1 cellular context compared by ENCODE assay signal in genomic region chr2:206471524-206472062, GRCh38.
TF ChIP-seq lines count a peak whose summit lies in the region.

No MANE protein-coding gene starts in this region.

TF ChIP-seq in WTC11, 78 proteins besides CTCF, POLR2A, EP300 and RAD21 (continued from another document):
- no peak for TF ChIP-seq AFF4 (CRISPR knock-in tag; IDR thresholded peaks at IDR 0.05; ENCODE audit: borderline replicate concordance)
- no peak for TF ChIP-seq ZNF121 (CRISPR knock-in tag; IDR thresholded peaks at IDR 0.05)
- TF ChIP-seq, protein P1, sequence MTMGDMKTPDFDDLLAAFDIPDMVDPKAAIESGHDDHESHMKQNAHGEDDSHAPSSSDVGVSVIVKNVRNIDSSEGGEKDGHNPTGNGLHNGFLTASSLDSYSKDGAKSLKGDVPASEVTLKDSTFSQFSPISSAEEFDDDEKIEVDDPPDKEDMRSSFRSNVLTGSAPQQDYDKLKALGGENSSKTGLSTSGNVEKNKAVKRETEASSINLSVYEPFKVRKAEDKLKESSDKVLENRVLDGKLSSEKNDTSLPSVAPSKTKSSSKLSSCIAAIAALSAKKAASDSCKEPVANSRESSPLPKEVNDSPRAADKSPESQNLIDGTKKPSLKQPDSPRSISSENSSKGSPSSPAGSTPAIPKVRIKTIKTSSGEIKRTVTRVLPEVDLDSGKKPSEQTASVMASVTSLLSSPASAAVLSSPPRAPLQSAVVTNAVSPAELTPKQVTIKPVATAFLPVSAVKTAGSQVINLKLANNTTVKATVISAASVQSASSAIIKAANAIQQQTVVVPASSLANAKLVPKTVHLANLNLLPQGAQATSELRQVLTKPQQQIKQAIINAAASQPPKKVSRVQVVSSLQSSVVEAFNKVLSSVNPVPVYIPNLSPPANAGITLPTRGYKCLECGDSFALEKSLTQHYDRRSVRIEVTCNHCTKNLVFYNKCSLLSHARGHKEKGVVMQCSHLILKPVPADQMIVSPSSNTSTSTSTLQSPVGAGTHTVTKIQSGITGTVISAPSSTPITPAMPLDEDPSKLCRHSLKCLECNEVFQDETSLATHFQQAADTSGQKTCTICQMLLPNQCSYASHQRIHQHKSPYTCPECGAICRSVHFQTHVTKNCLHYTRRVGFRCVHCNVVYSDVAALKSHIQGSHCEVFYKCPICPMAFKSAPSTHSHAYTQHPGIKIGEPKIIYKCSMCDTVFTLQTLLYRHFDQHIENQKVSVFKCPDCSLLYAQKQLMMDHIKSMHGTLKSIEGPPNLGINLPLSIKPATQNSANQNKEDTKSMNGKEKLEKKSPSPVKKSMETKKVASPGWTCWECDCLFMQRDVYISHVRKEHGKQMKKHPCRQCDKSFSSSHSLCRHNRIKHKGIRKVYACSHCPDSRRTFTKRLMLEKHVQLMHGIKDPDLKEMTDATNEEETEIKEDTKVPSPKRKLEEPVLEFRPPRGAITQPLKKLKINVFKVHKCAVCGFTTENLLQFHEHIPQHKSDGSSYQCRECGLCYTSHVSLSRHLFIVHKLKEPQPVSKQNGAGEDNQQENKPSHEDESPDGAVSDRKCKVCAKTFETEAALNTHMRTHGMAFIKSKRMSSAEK (CRISPR knock-in tag; IDR thresholded peaks at IDR 0.05; ENCODE audit: borderline replicate concordance): no peak
- no peak for TF ChIP-seq NFATC4 (CRISPR knock-in tag; IDR thresholded peaks at IDR 0.05)
- TF ChIP-seq, protein P2, sequence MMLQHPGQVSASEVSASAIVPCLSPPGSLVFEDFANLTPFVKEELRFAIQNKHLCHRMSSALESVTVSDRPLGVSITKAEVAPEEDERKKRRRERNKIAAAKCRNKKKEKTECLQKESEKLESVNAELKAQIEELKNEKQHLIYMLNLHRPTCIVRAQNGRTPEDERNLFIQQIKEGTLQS (CRISPR knock-in tag; conservative IDR thresholded peaks at IDR 0.05): no peak
- no peak for TF ChIP-seq RORB (CRISPR knock-in tag; IDR thresholded peaks at IDR 0.05)
- TF ChIP-seq, protein P3, sequence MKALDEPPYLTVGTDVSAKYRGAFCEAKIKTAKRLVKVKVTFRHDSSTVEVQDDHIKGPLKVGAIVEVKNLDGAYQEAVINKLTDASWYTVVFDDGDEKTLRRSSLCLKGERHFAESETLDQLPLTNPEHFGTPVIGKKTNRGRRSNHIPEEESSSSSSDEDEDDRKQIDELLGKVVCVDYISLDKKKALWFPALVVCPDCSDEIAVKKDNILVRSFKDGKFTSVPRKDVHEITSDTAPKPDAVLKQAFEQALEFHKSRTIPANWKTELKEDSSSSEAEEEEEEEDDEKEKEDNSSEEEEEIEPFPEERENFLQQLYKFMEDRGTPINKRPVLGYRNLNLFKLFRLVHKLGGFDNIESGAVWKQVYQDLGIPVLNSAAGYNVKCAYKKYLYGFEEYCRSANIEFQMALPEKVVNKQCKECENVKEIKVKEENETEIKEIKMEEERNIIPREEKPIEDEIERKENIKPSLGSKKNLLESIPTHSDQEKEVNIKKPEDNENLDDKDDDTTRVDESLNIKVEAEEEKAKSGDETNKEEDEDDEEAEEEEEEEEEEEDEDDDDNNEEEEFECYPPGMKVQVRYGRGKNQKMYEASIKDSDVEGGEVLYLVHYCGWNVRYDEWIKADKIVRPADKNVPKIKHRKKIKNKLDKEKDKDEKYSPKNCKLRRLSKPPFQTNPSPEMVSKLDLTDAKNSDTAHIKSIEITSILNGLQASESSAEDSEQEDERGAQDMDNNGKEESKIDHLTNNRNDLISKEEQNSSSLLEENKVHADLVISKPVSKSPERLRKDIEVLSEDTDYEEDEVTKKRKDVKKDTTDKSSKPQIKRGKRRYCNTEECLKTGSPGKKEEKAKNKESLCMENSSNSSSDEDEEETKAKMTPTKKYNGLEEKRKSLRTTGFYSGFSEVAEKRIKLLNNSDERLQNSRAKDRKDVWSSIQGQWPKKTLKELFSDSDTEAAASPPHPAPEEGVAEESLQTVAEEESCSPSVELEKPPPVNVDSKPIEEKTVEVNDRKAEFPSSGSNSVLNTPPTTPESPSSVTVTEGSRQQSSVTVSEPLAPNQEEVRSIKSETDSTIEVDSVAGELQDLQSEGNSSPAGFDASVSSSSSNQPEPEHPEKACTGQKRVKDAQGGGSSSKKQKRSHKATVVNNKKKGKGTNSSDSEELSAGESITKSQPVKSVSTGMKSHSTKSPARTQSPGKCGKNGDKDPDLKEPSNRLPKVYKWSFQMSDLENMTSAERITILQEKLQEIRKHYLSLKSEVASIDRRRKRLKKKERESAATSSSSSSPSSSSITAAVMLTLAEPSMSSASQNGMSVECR (CRISPR knock-in tag; IDR thresholded peaks at IDR 0.05; ENCODE audit: borderline replicate concordance): no peak
- no peak for TF ChIP-seq TCF7 (CRISPR knock-in tag; IDR thresholded peaks at IDR 0.05; ENCODE audit: low read depth)
- TF ChIP-seq, protein P4, sequence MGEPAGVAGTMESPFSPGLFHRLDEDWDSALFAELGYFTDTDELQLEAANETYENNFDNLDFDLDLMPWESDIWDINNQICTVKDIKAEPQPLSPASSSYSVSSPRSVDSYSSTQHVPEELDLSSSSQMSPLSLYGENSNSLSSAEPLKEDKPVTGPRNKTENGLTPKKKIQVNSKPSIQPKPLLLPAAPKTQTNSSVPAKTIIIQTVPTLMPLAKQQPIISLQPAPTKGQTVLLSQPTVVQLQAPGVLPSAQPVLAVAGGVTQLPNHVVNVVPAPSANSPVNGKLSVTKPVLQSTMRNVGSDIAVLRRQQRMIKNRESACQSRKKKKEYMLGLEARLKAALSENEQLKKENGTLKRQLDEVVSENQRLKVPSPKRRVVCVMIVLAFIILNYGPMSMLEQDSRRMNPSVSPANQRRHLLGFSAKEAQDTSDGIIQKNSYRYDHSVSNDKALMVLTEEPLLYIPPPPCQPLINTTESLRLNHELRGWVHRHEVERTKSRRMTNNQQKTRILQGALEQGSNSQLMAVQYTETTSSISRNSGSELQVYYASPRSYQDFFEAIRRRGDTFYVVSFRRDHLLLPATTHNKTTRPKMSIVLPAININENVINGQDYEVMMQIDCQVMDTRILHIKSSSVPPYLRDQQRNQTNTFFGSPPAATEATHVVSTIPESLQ (CRISPR knock-in tag; IDR thresholded peaks at IDR 0.05): no peak
- no peak for TF ChIP-seq ZNF219 (CRISPR knock-in tag; IDR thresholded peaks at IDR 0.05; ENCODE audit: borderline replicate concordance)
- TF ChIP-seq ZSCAN18 (CRISPR knock-in tag; IDR thresholded peaks at IDR 0.05): no peak
- no peak for TF ChIP-seq CREM (CRISPR knock-in tag; IDR thresholded peaks at IDR 0.05)
- TF ChIP-seq NR2C2 (CRISPR knock-in tag; IDR thresholded peaks at IDR 0.05): no peak
- no peak for TF ChIP-seq ZBTB21 (CRISPR knock-in tag; IDR thresholded peaks at IDR 0.05; ENCODE audit: borderline replicate concordance)
- no peak for TF ChIP-seq NFYB (CRISPR knock-in tag; conservative IDR thresholded peaks at IDR 0.05; ENCODE audit: low read depth)
- TF ChIP-seq RELA (CRISPR knock-in tag; IDR thresholded peaks at IDR 0.05; ENCODE audit: borderline replicate concordance): no peak
- TF ChIP-seq E2F1 (CRISPR knock-in tag; IDR thresholded peaks at IDR 0.05): no peak
- no peak for TF ChIP-seq FOXJ3 (CRISPR knock-in tag; IDR thresholded peaks at IDR 0.05; ENCODE audit: borderline replicate concordance)
